In the genomic region with DNA sequence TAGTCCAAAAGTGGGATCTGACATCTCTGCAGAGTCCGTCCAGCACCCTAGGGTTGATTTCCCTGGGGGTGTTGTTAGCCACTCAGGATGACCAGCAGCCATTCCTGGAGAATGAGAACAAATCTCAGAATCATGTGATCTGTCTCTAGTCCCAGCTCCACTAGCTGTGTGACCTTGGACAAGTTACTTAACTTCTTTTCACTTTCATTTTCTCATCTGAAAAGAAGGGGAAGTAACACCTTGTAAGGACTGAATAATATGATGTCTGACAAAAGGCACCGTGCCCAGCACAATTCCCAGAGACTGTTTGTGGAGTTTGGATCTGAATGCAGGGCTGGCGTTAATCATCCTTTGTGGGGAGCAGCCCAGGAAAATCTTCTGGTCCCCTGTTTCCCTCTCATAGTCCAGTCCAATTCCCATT, we compare ENCODE assay signal across 9 cellular contexts. TPM values are rescaled to one million over a fixed set of nuclear protein-coding genes. Genes with fewer than 3 reads are reported as not detected.
DNase-seq lines count a peak whose midpoint lies in the region; ATAC-seq and TF ChIP-seq lines count a peak whose summit lies in the region.
"Had no signal": no experiment of that assay in that cellular context is flagged by ENCODE, and none has a peak within 500 bp of the region (broad histone marks: within the 10 kb centered on the region; RNA-seq: fewer than 3 reads in every experiment).

No MANE protein-coding gene starts in this region.

- TF ChIP-seq EP300 in gastroesophageal sphincter (IDR thresholded peaks at IDR 0.05), result no peak

- H3K9me3 ChIP-seq in gastroesophageal sphincter, result no peaks in the 10 kb centered on the region

- ATAC-seq in GM21360 (IDR thresholded peaks at IDR 0.05; ENCODE audit: unreplicated experiment) (peak; percentile 92), HG03354 (IDR thresholded peaks at IDR 0.05; ENCODE audit: poor library complexity, severe bottlenecking, unreplicated experiment) (peak; percentile 88), gastroesophageal sphincter (peak; percentile 31)

- H3K36me3 ChIP-seq in gastroesophageal sphincter, result no peaks in the 10 kb centered on the region

- peak overlapping the region in 2 of 4 donors; percentile 6 for H3K27ac ChIP-seq in gastroesophageal sphincter

- TF ChIP-seq CTCF in GM12865 (IDR thresholded peaks at IDR 0.05; ENCODE audit: insufficient read depth, low read depth, low read length, missing control alignments) (no peak), gastroesophageal sphincter (IDR thresholded peaks at IDR 0.05) (no peak)

- H3K4me3 ChIP-seq in GM12865 (ENCODE audit: low read depth, low read length), result peak overlapping the region; percentile 37
- no peak overlapping the region for H3K4me3 ChIP-seq in gastroesophageal sphincter

- H3K36me3 Mint-ChIP-seq in activated naive CD8-positive, alpha-beta T cell treated with anti-CD3 and anti-CD28 coated beads for 36 hours, result no peaks in the 10 kb centered on the region

- peaks cover 6% of the 10 kb centered on the region for H3K4me1 Mint-ChIP-seq in activated naive CD8-positive, alpha-beta T cell treated with anti-CD3 and anti-CD28 coated beads for 36 hours

- H3K4me3 Mint-ChIP-seq in activated naive CD8-positive, alpha-beta T cell treated with anti-CD3 and anti-CD28 coated beads for 36 hours, result no peak overlapping the region

- H3K27me3 Mint-ChIP-seq in activated naive CD8-positive, alpha-beta T cell treated with anti-CD3 and anti-CD28 coated beads for 36 hours, result no peaks in the 10 kb centered on the region

- DNase-seq in GM12865 (ENCODE audit: low read depth), result peak; percentile 73
- DNase-seq in C1 segment of cervical spinal cord (lab: John Stamatoyannopoulos, UW), result no peak
- no peak for DNase-seq in activated CD4-positive, alpha-beta T cell treated with anti-CD3 and anti-CD28 coated beads, Interleukin-2, amount 50 U/mL, for 4 hours
- DNase-seq in NCI-H774 (lab: John Stamatoyannopoulos, UW), result no peak
- DNase-seq in activated naive CD8-positive, alpha-beta T cell treated with anti-CD3 and anti-CD28 coated beads for 36 hours, result no peak
- DNase-seq: stimulated activated naive CD4-positive, alpha-beta T cell treated with Interleukin-2 at 50 U/mL for 16 hours had no signal

- WGBS in gastroesophageal sphincter (ENCODE audit: low coverage in 1 of 2), 2 donors, result 31 to 39% methylated on average over 2 to 3 of the region's 3 CpGs

- no peak overlapping the region for H3K27ac Mint-ChIP-seq in activated naive CD8-positive, alpha-beta T cell treated with anti-CD3 and anti-CD28 coated beads for 36 hours

- peaks cover 8 to 93% (median 18%) of the 10 kb centered on the region in 3 donors for H3K4me1 ChIP-seq in gastroesophageal sphincter

- H3K9me3 Mint-ChIP-seq in activated naive CD8-positive, alpha-beta T cell treated with anti-CD3 and anti-CD28 coated beads for 36 hours, result no peaks in the 10 kb centered on the region

- TF ChIP-seq POLR2A in gastroesophageal sphincter (IDR thresholded peaks at IDR 0.05), result no peak

- no peaks in the 10 kb centered on the region for H3K27me3 ChIP-seq in gastroesophageal sphincter

RNA-seq across cellular contexts. Expression of a gene that starts 44.2 kb away (rescaled TPM):
- 100 to 1,000 TPM; 196 to 252 (median 225) TPM for total RNA-seq in gastroesophageal sphincter
- total RNA-seq in activated naive CD8-positive, alpha-beta T cell treated with anti-CD3 and anti-CD28 coated beads for 36 hours, result 1 to 10 TPM; 2.2 to 2.3 TPM

Comparison
In these comparisons a context has a peak if more than half of its experiments do, and no peak if none do; other contexts are left out.
1. ATAC-seq: peak in every context shown above with its lines; median percentile 92 in GM21360; 88 in HG03354; 31 in gastroesophageal sphincter.
2. RNA of a gene that starts 44.2 kb away (total RNA-seq): 196 to 252 TPM in gastroesophageal sphincter; 2.2 to 2.3 TPM in activated naive CD8-positive, alpha-beta T cell treated with anti-CD3 and anti-CD28 coated beads for 36 hours; every median in the first group is over 10 times any median in the second.